8 cellular contexts compared by ENCODE assay signal in genomic region chr11:134322553-134322952, GRCh38. TPM values are rescaled to one million over a fixed set of nuclear protein-coding genes. Genes with fewer than 3 reads are reported as not detected.
"Had no signal": no experiment of that assay in that cellular context is flagged by ENCODE, and none has a peak within 500 bp of the region (broad histone marks: within the 10 kb centered on the region; RNA-seq: fewer than 3 reads in every experiment).

No MANE protein-coding gene starts in this region.

- H3K9ac ChIP-seq: KMS-11 had no signal

- DNase-seq: IMR-90, KBM-7, KG1 had no signal

- H3K27ac ChIP-seq: HL-60, KMS-11 had no signal

- ATAC-seq: HepG2 had no signal

- H3K4me2 ChIP-seq: KMS-11 had no signal

- FAIRE-seq: HepG2, HTR-8/SVneo had no signal

RNA-seq across cellular contexts. Expression of gene GLB1L3, which starts 46.4 kb away (rescaled TPM):
- total RNA-seq: HepG2, HT-29, IMR-90 had no signal
- polyA plus RNA-seq: HepG2, IMR-90 had no signal
